9 cellular contexts compared by ENCODE assay signal in genomic region chr7:130273081-130273699, GRCh38. TPM values are rescaled to one million over a fixed set of nuclear protein-coding genes. Genes with fewer than 3 reads are reported as not detected.
DNase-seq lines count a peak whose midpoint lies in the region; ATAC-seq and TF ChIP-seq lines count a peak whose summit lies in the region.
"Had no signal": no experiment of that assay in that cellular context is flagged by ENCODE, and none has a peak within 500 bp of the region (broad histone marks: within the 10 kb centered on the region; RNA-seq: fewer than 3 reads in every experiment).

No MANE protein-coding gene starts in this region.

- DNase-seq in EL (peak; percentile 16), NCI-H2107 (lab: John Stamatoyannopoulos, UW) (peak; percentile 87), body of pancreas (peak in 3 of 4 donors; percentile 57 to 67 (median 58)), lower lobe of right lung (no peak), vagina (ENCODE audit: extremely low spot score in 2 of 2) (peak in 1 of 2 donors; percentile 54)
- DNase-seq in activated CD4-positive, alpha-beta T cell treated with anti-CD3 and anti-CD28 coated beads for 4 hours: no peak

- no peak overlapping the region for H3K4me3 ChIP-seq in body of pancreas
- peak overlapping the region; percentile 31 for H3K4me3 ChIP-seq in lower lobe of right lung
- H3K4me3 ChIP-seq in vagina: peak overlapping the region; percentile 11 to 27

- H3K4me1 ChIP-seq in body of pancreas (peaks cover 78% of the 10 kb centered on the region), lower lobe of right lung (peaks cover 11% of the 10 kb centered on the region), vagina (peaks cover 20% of the 10 kb centered on the region)

- H3K27me3 ChIP-seq in body of pancreas (no peaks in the 10 kb centered on the region), lower lobe of right lung (ENCODE audit: low read depth) (peaks cover 4% of the 10 kb centered on the region), vagina (no peaks in the 10 kb centered on the region)

- TF ChIP-seq POLR2A in body of pancreas (IDR thresholded peaks at IDR 0.05): peak in 2 of 3 donors; percentile 61 to 64
- no peak for TF ChIP-seq POLR2A in vagina (IDR thresholded peaks at IDR 0.05)

- 1 to 4% methylated on average over 19 of the region's 19 CpGs for WGBS in body of pancreas, 2 donors

- TF ChIP-seq CTCF in body of pancreas (IDR thresholded peaks at IDR 0.05) (no peak), lower lobe of right lung (IDR thresholded peaks at IDR 0.05) (no peak), vagina (IDR thresholded peaks at IDR 0.05) (no peak)

- intact Hi-C loops in body of pancreas (cut with DNase I) (loop anchor here (10.0 kb wide), 1 partner anchor 112 kb away; the partner anchor contains the start of gene CPA1), lower lobe of right lung (cut with DNase I) (no loop called here), vagina (cut with DNase I) (no loop called here)

- ATAC-seq in body of pancreas: peak; percentile 8
- no peak for ATAC-seq in lower lobe of right lung
- ATAC-seq in GM21390 (IDR thresholded peaks at IDR 0.05; ENCODE audit: unreplicated experiment): no peak
- no peak for ATAC-seq in GM21528 (IDR thresholded peaks at IDR 0.05; ENCODE audit: low FRiP score, unreplicated experiment)

- H3K36me3 ChIP-seq in body of pancreas (replicated peaks in 1 of 2; ENCODE audit: insufficient read depth in 1 of 2, low read depth in 2 of 2): peaks cover 0 to 7% of the 10 kb centered on the region in 2 donors
- no peaks in the 10 kb centered on the region for H3K36me3 ChIP-seq in lower lobe of right lung
- no peaks in the 10 kb centered on the region for H3K36me3 ChIP-seq in vagina

- H3K27ac ChIP-seq in body of pancreas (peak overlapping the region; percentile 54 to 96 (median 94)), lower lobe of right lung (no peak overlapping the region), vagina (peak overlapping the region; percentile 54)

- no peaks in the 10 kb centered on the region for H3K9me3 ChIP-seq in body of pancreas
- no peaks in the 10 kb centered on the region for H3K9me3 ChIP-seq in lower lobe of right lung
- H3K9me3 ChIP-seq in vagina: no peaks in the 10 kb centered on the region

RNA-seq across cellular contexts. Expression of gene CPA2, which starts 6.5 kb away (rescaled TPM):
- total RNA-seq in body of pancreas (1,000 to 10,000 TPM; 4,161 to 4,381 TPM), lower lobe of right lung (not detected), vagina (not detected)
- total RNA-seq: subcutaneous adipose tissue had no signal

RNA-seq across cellular contexts. Expression of gene CPA4, which starts 19.8 kb away (rescaled TPM):
- total RNA-seq in body of pancreas (10 to 100 TPM in 1 of 2 donors, 1 to 10 TPM in 1; 9.6 to 10.2 TPM), lower lobe of right lung (not detected), vagina (8.8 TPM)

Comparison
In these comparisons a context has a peak if more than half of its experiments do, and no peak if none do; other contexts are left out.
1. DNase-seq: peak in EL (single experiment), NCI-H2107 (single experiment) and body of pancreas (3 of 4); none in lower lobe of right lung (single experiment) and activated CD4-positive, alpha-beta T cell treated with anti-CD3 and anti-CD28 coated beads for 4 hours (0 of 2).
2. H3K4me3 ChIP-seq: peak in lower lobe of right lung (single experiment) and vagina (2 of 2); none in body of pancreas (0 of 2).
3. POLR2A ChIP-seq: peak in body of pancreas (2 of 3); none in vagina (0 of 2).
4. RNA of gene CPA2, which starts 6.5 kb away (total RNA-seq): 4,161 to 4,381 TPM in body of pancreas; not detected in lower lobe of right lung (single experiment) and not detected in vagina (single experiment); every median in the first group is over 1,000 times any median in the second.